10 cellular contexts compared by ENCODE assay signal in genomic region chr14:40889126-40889525, GRCh38.
"Had no signal": no experiment of that assay in that cellular context is flagged by ENCODE, and none has a peak within 500 bp of the region (broad histone marks: within the 10 kb centered on the region; RNA-seq: fewer than 3 reads in every experiment).

No MANE protein-coding gene starts in this region.

- H3K4me3 Mint-ChIP-seq: GM23338, H9, HFFc6 had no signal

- H3K9ac ChIP-seq: GM23248 had no signal

- H3K4me1 Mint-ChIP-seq: GM23338, H9 had no signal

- ATAC-seq: GM23338, HCT116 had no signal

- H2AFZ ChIP-seq: GM23248, GM23338 had no signal

- H3K4me1 ChIP-seq: HAP-1 had no signal

- DNase-seq: GM23248, GOT3, H7, H9, HCEC 1CT, HFFc6 had no signal

- H3K4me2 ChIP-seq: GM23338 had no signal

- H3K4me3 ChIP-seq: GM23248, GM23338, HAP-1 had no signal

- H3K9me3 ChIP-seq: HAP-1 had no signal

- H3K36me3 ChIP-seq: HAP-1 had no signal

- FAIRE-seq: H54 had no signal

- H3K9me3 Mint-ChIP-seq: GM23338, H9 had no signal

- H3K27ac ChIP-seq: GM23248 had no signal

- H3K27ac Mint-ChIP-seq: GM23338, H9, HFFc6 had no signal
